Comparison of ENCODE assay signal across 11 cellular contexts in genomic region chr3:138066383-138066782, GRCh38. TPM values are rescaled to one million over a fixed set of nuclear protein-coding genes. Genes with fewer than 3 reads are reported as not detected.
DNase-seq lines count a peak whose midpoint lies in the region; ATAC-seq and TF ChIP-seq lines count a peak whose summit lies in the region.
"Had no signal": no experiment of that assay in that cellular context is flagged by ENCODE, and none has a peak within 500 bp of the region (broad histone marks: within the 10 kb centered on the region; RNA-seq: fewer than 3 reads in every experiment).

No MANE protein-coding gene starts in this region.

- H3K4me1 ChIP-seq in GM23338 (ENCODE audit: insufficient read depth) = no peaks in the 10 kb centered on the region; the same call in 1 of the 2 replicates
- H3K4me1 ChIP-seq: parathyroid adenoma had no signal

- H3K27me3 Mint-ChIP-seq in GM23338 (ENCODE audit: insufficient read depth, low read depth, poor library complexity) = peaks cover 7% of the 10 kb centered on the region

- H3K36me3 ChIP-seq in GM23338 (ENCODE audit: insufficient read depth) = peaks cover 4% of the 10 kb centered on the region; the same call in 1 of the 2 replicates

- H3K4me2 ChIP-seq in GM23338 = no peak overlapping the region

- no peaks in the 10 kb centered on the region for H4K20me1 ChIP-seq in GM23338 (replicated peaks; ENCODE audit: insufficient read depth)

- no peak overlapping the region for H3K27ac Mint-ChIP-seq in GM23338

- no peak for TF ChIP-seq CTCF in GM23338 (conservative IDR thresholded peaks at IDR 0.05; ENCODE audit: low read depth in 2 of 2)

- H2AFZ ChIP-seq in GM23338 = no peak overlapping the region
- H2AFZ ChIP-seq: parathyroid adenoma had no signal

- no peak overlapping the region for H3K4me3 ChIP-seq in GM23338

- ATAC-seq in GM21786 (IDR thresholded peaks at IDR 0.05; ENCODE audit: unreplicated experiment) = peak; percentile 81
- peak; percentile 87 for ATAC-seq in HG03439 (IDR thresholded peaks at IDR 0.05; ENCODE audit: unreplicated experiment)
- ATAC-seq in GM23338 = no peak

- H3K4me1 Mint-ChIP-seq in GM23338 = peaks cover 16% of the 10 kb centered on the region

- no peaks in the 10 kb centered on the region for H3K9me2 ChIP-seq in GM23338 (ENCODE audit: insufficient read depth)

- no peaks in the 10 kb centered on the region for H3K27me3 ChIP-seq in GM23338 (ENCODE audit: insufficient read depth)

- no peaks in the 10 kb centered on the region for H3K9me3 Mint-ChIP-seq in GM23338

- H3K27ac ChIP-seq in GM23338 (ENCODE audit: low read depth) = no peak overlapping the region
- H3K27ac ChIP-seq: parathyroid adenoma had no signal

- no peaks in the 10 kb centered on the region for H3K79me2 ChIP-seq in GM23338 (replicated peaks; ENCODE audit: insufficient read depth)
- H3K79me2 ChIP-seq: parathyroid adenoma had no signal

- DNase-seq in activated T-cell treated with anti-CD3 and anti-CD28 coated beads for 24 hours (ENCODE audit: low read depth) (peak; percentile 12), NCI-H2196 (lab: John Stamatoyannopoulos, UW; ENCODE audit: unreplicated experiment) (no peak), SKM-1 (lab: John Stamatoyannopoulos, UW; ENCODE audit: unreplicated experiment) (no peak), GM23338 (ENCODE audit: low spot score) (no peak)
- no peak for DNase-seq in activated T-cell treated with anti-CD3 and anti-CD28 coated beads, Interleukin-2, amount 50 U/mL, for 1 hour
- DNase-seq in stimulated activated CD8-positive, alpha-beta memory T cell treated with anti-CD3 and anti-CD28 coated beads, Interleukin-4, amount 100 ng/mL, for 48 hours = peak; percentile 67
- DNase-seq: effector CD8-positive, alpha-beta T cell; NCI-H510A treated with DMSO at 0.1 percent for 48 hours had no signal

- no peaks in the 10 kb centered on the region for H3F3A ChIP-seq in GM23338 (replicated peaks; ENCODE audit: low read depth)

- H3K36me3 Mint-ChIP-seq in GM23338 (ENCODE audit: low read depth) = peaks cover 16% of the 10 kb centered on the region

- no peak overlapping the region for H3K4me3 Mint-ChIP-seq in GM23338

TF ChIP-seq in GM23338, 12 proteins besides CTCF, POLR2A, EP300 and RAD21 (continues in another document):
- no peak for TF ChIP-seq ETS1 (IDR thresholded peaks at IDR 0.05)
- TF ChIP-seq POLR2AphosphoS5 (IDR thresholded peaks at IDR 0.05; ENCODE audit: low read depth) = no peak
- TF ChIP-seq CREB1 (CRISPR knock-in tag; IDR thresholded peaks at IDR 0.05; ENCODE audit: low read depth) = no peak
- TF ChIP-seq EZH2phosphoT487 (IDR thresholded peaks at IDR 0.05; ENCODE audit: unreplicated experiment) = no peak
- no peak for TF ChIP-seq JUNB (IDR thresholded peaks at IDR 0.05; ENCODE audit: unreplicated experiment)
- TF ChIP-seq ZNF331 (CRISPR knock-in tag; IDR thresholded peaks at IDR 0.05; ENCODE audit: low read depth) = no peak
- no peak for TF ChIP-seq EZH2 (IDR thresholded peaks at IDR 0.05; ENCODE audit: low read depth, unreplicated experiment)
- no peak for TF ChIP-seq NANOG (IDR thresholded peaks at IDR 0.05; ENCODE audit: borderline replicate concordance)
- TF ChIP-seq ZNF462 (CRISPR knock-in tag; IDR thresholded peaks at IDR 0.05) = no peak
- TF ChIP-seq REST (IDR thresholded peaks at IDR 0.05; ENCODE audit: unreplicated experiment) = no peak

RNA-seq across cellular contexts. Expression of gene DZIP1L, which starts 49.0 kb away (rescaled TPM):
- 11.4 and 19.5 TPM in 2 replicates for total RNA-seq in GM23338 (2014; rRNA removed; shearing (Covaris generic))
- 10.0 and 10.6 TPM in 2 replicates for polyA plus RNA-seq in GM23338 (2016; fragmentation: Nextera tagmentation; extraction: Ambion mirVana)

RNA-seq across cellular contexts. Expression of gene CLDN18, which starts 56.4 kb away (rescaled TPM):
- total RNA-seq in GM23338 (2014; rRNA removed; shearing (Covaris generic)) = not detected in 2 replicates
- 0.19 TPM in 1 of 2 replicates, not detected in the other for polyA plus RNA-seq in GM23338 (2016; fragmentation: Nextera tagmentation; extraction: Ambion mirVana)

Comparison
In these comparisons a context has a peak if more than half of its experiments do, and no peak if none do; other contexts are left out.
1. DNase-seq: peak in activated T-cell treated with anti-CD3 and anti-CD28 coated beads for 24 hours (single experiment) and stimulated activated CD8-positive, alpha-beta memory T cell treated with anti-CD3 and anti-CD28 coated beads, Interleukin-4, amount 100 ng/mL, for 48 hours (single experiment); none in activated T-cell treated with anti-CD3 and anti-CD28 coated beads, Interleukin-2, amount 50 U/mL, for 1 hour (single experiment), NCI-H2196 (single experiment), SKM-1 (single experiment) and GM23338 (single experiment).